Comparison of ENCODE assay signal across 24 cellular contexts in the genomic region with DNA sequence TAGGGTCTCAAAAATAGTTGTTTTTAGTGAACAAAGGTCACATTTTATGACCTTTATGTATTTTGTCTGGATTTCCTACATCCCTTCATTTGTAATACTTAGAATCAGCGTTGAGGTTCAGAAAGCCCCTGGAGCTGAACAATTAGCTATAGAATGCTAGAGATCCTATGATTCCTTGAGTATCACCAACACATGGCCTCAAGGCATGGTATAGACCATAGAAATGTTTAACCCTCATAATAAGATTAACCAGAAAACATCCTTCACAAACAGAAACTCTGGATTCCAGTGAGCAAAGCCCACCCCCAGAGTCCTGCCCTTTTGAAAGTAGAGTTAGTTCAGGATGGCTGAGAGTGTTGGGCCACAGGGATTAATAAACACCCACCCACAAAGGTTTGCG.
A peak's percentile ranks its signal among the peaks of the same experiment; 100 is the strongest.
DNase-seq lines count a peak whose midpoint lies in the region; ATAC-seq and TF ChIP-seq lines count a peak whose summit lies in the region.
"Had no signal": no experiment of that assay in that cellular context is flagged by ENCODE, and none has a peak within 500 bp of the region (broad histone marks: within the 10 kb centered on the region; RNA-seq: fewer than 3 reads in every experiment).

No MANE protein-coding gene starts in this region.

- DNase-seq in HAP-1 (ENCODE audit: low spot score in 2 of 2), result peak; percentile 85 to 99
- no peak for DNase-seq in substantia nigra (lab: John Stamatoyannopoulos, UW)
- no peak for DNase-seq in SHP77 treated with DMSO at 0.1 percent for 48 hours (lab: John Stamatoyannopoulos, UW)
- no peak for DNase-seq in KG1 (lab: John Stamatoyannopoulos, UW)
- DNase-seq: activated CD4-positive, alpha-beta memory T cell treated with anti-CD3 and anti-CD28 coated beads, Interleukin-2, amount 10 ng/mL, durations not matched to agents 7 days and 5 days; activated naive CD4-positive, alpha-beta T cell treated with anti-CD3 and anti-CD28 coated beads, Interleukin-2, amount 50 U/mL, for 16 hours; AML-193; amygdala; CD4-positive, alpha-beta T cell; DND-41; GF-D8; glutamatergic neuron; NCI-H1092; NCI-H187 treated with DMSO at 0.1 percent for 48 hours; NCI-H524 treated with DMSO at 0.1 percent for 48 hours; NK-92 treated with Interleukin-12 subunit alpha and Interleukin-12 subunit beta, amount 100 ng/mL, for 24 hours; stimulated activated CD4-positive, alpha-beta T cell treated with anti-CD3 and anti-CD28 coated beads, Interleukin-4, amount 100 ng/mL, for 24 hours; T-helper 2 cell had no signal

- H3K27me3 ChIP-seq in HAP-1 (ENCODE audit: low read depth) (no peaks in the 10 kb centered on the region), muscle layer of duodenum (ENCODE audit: low read depth, low read length) (no peaks in the 10 kb centered on the region)

- no peak overlapping the region for H3K4me3 ChIP-seq in HAP-1
- no peak overlapping the region for H3K4me3 ChIP-seq in muscle layer of duodenum (ENCODE audit: low read depth in 1 of 2, low read length in 2 of 2)
- H3K4me3 ChIP-seq: A549 had no signal

- in situ Hi-C loops in HAP-1 (cut with MboI; ENCODE audit: low sequenced_read_pairs), result no loop called here

- H3K9me3 ChIP-seq in HAP-1 (no peaks in the 10 kb centered on the region), muscle layer of duodenum (ENCODE audit: control insufficient read depth in 1 of 2, low read length in 2 of 2) (no peaks in the 10 kb centered on the region)
- H3K9me3 ChIP-seq: A549 had no signal

- H3K4me1 Mint-ChIP-seq in brain, result peaks cover 34% of the 10 kb centered on the region

- H3K4me3 Mint-ChIP-seq in brain, result no peak overlapping the region
- H3K4me3 Mint-ChIP-seq: activated CD4-positive, alpha-beta memory T cell treated with anti-CD3 and anti-CD28 coated beads, Interleukin-2, amount 10 ng/mL, durations not matched to agents 7 days and 5 days; CD4-positive, alpha-beta T cell had no signal

- no peaks in the 10 kb centered on the region for H3K36me3 ChIP-seq in HAP-1 (replicated peaks)
- peaks cover 0 to 10% of the 10 kb centered on the region in 2 donors for H3K36me3 ChIP-seq in muscle layer of duodenum (ENCODE audit: control insufficient read depth in 1 of 2, insufficient read depth in 2 of 2, low read length in 2 of 2)

- H3K27ac ChIP-seq in muscle layer of duodenum (ENCODE audit: low read length), result peak overlapping the region; percentile 46
- peak overlapping the region; percentile 49 for H3K27ac ChIP-seq in substantia nigra (ENCODE audit: low read depth, low read length, poor library complexity, severe bottlenecking)
- H3K27ac ChIP-seq: A549 had no signal

- TF ChIP-seq CTCF in brain (conservative IDR thresholded peaks at IDR 0.05), result no peak

- H3K9me3 Mint-ChIP-seq in brain, result no peaks in the 10 kb centered on the region
- H3K9me3 Mint-ChIP-seq: activated CD4-positive, alpha-beta memory T cell treated with anti-CD3 and anti-CD28 coated beads, Interleukin-2, amount 10 ng/mL, durations not matched to agents 7 days and 5 days; CD4-positive, alpha-beta T cell had no signal

- ATAC-seq in GM18858 (IDR thresholded peaks at IDR 0.05; ENCODE audit: unreplicated experiment) (no peak), HG03457 (IDR thresholded peaks at IDR 0.05; ENCODE audit: unreplicated experiment) (no peak)
- ATAC-seq: A549, left lobe of liver had no signal

- H3K27ac Mint-ChIP-seq in brain, result peak overlapping the region in 3 of 5 experiments; percentile 40 to 77 (median 53)
- H3K27ac Mint-ChIP-seq: activated CD4-positive, alpha-beta memory T cell treated with anti-CD3 and anti-CD28 coated beads, Interleukin-2, amount 10 ng/mL, durations not matched to agents 7 days and 5 days; CD4-positive, alpha-beta T cell had no signal

- no peaks in the 10 kb centered on the region for H3K36me3 Mint-ChIP-seq in brain

- H3K4me1 ChIP-seq in HAP-1 (peaks cover 83% of the 10 kb centered on the region), muscle layer of duodenum (ENCODE audit: control insufficient read depth in 1 of 2, insufficient read depth in 2 of 2, low read length in 2 of 2) (peaks cover 9 to 11% of the 10 kb centered on the region in 2 donors)

- no peaks in the 10 kb centered on the region for H3K27me3 Mint-ChIP-seq in brain
- H3K27me3 Mint-ChIP-seq: activated CD4-positive, alpha-beta memory T cell treated with anti-CD3 and anti-CD28 coated beads, Interleukin-2, amount 10 ng/mL, durations not matched to agents 7 days and 5 days; CD4-positive, alpha-beta T cell had no signal

Comparison
In these comparisons a context has a peak if more than half of its experiments do, and no peak if none do; other contexts are left out.
1. DNase-seq: peak in HAP-1 (2 of 2); none in substantia nigra (0 of 49), SHP77 treated with DMSO at 0.1 percent for 48 hours (single experiment) and KG1 (single experiment).